24 cellular contexts compared by ENCODE assay signal in genomic region chr10:70761727-70762350, GRCh38. TPM values are rescaled to one million over a fixed set of nuclear protein-coding genes. Genes with fewer than 3 reads are reported as not detected.
"Had no signal": no experiment of that assay in that cellular context is flagged by ENCODE, and none has a peak within 500 bp of the region (broad histone marks: within the 10 kb centered on the region; RNA-seq: fewer than 3 reads in every experiment).

No MANE protein-coding gene starts in this region.

- H3K27me3 ChIP-seq: brain microvascular endothelial cell, transverse colon, vagina had no signal

- H3K4me3 Mint-ChIP-seq: activated CD4-positive, alpha-beta T cell treated with anti-CD3 and anti-CD28 coated beads, Interleukin-2, amount 10 ng/mL, durations not matched to agents 24 days and 14 days; activated CD8-positive, alpha-beta T cell treated with anti-CD3 and anti-CD28 coated beads, Interleukin-2, amount 10 ng/mL, durations not matched to agents 7 days and 5 days; activated T-cell treated with anti-CD3 and anti-CD28 coated beads, Interleukin-2, amount 50 U/mL, for 72 hours; central memory CD8-positive, alpha-beta T cell; stimulated activated memory B cell treated with anti-CD40 and anti-IgM and Interleukin-4, amounts not matched to agents 10 μg/mL and 1 μg/mL and 100 μg/mL, for 72 hours had no signal

- H3K27me3 Mint-ChIP-seq: central memory CD8-positive, alpha-beta T cell had no signal

- H3K4me3 ChIP-seq: prostate gland, transverse colon, vagina had no signal

- H3K36me3 ChIP-seq: brain microvascular endothelial cell, prostate gland, transverse colon, vagina had no signal

- ATAC-seq: activated CD8-positive, alpha-beta T cell treated with anti-CD3 and anti-CD28 coated beads, Interleukin-2, amount 10 ng/mL, durations not matched to agents 7 days and 5 days; activated naive CD4-positive, alpha-beta T cell treated with anti-CD3 and anti-CD28 coated beads, Interleukin-2, amount 50 U/mL, for 72 hours; activated T-cell treated with anti-CD3 and anti-CD28 coated beads, Interleukin-2, amount 50 U/mL, for 72 hours; foreskin keratinocyte; stimulated activated memory B cell treated with anti-CD40 and anti-IgM and Interleukin-4, amounts not matched to agents 10 μg/mL and 1 μg/mL and 100 μg/mL, for 72 hours had no signal

- H3K36me3 Mint-ChIP-seq: activated naive CD4-positive, alpha-beta T cell treated with anti-CD3 and anti-CD28 coated beads, Interleukin-2, amount 50 U/mL, for 72 hours; stimulated activated memory B cell treated with anti-CD40 and anti-IgM and Interleukin-4, amounts not matched to agents 10 μg/mL and 1 μg/mL and 100 μg/mL, for 72 hours had no signal

- H3K9me3 Mint-ChIP-seq: activated naive CD4-positive, alpha-beta T cell treated with anti-CD3 and anti-CD28 coated beads, Interleukin-2, amount 50 U/mL, for 72 hours; central memory CD8-positive, alpha-beta T cell had no signal

- H3K27ac ChIP-seq: brain microvascular endothelial cell, foreskin keratinocyte, prostate gland, transverse colon, vagina had no signal

- H3K9me3 ChIP-seq: prostate gland, transverse colon, vagina had no signal

- DNase-seq: activated CD4-positive, alpha-beta T cell treated with anti-CD3 and anti-CD28 coated beads, Interleukin-2, amount 10 ng/mL, durations not matched to agents 24 days and 14 days; activated CD4-positive, CD25-positive, alpha-beta regulatory T cell; activated CD8-positive, alpha-beta memory T cell treated with anti-CD3 and anti-CD28 coated beads, Interleukin-2, amount 50 U/mL, for 48 hours; activated CD8-positive, alpha-beta T cell treated with anti-CD3 and anti-CD28 coated beads, Interleukin-2, amount 10 ng/mL, durations not matched to agents 7 days and 5 days; activated gamma-delta T cell; activated T-cell treated with anti-CD3 and anti-CD28 coated beads, Interleukin-2, amount 50 U/mL, for 72 hours; cortex of kidney; effector CD8-positive, alpha-beta T cell; foreskin keratinocyte; kidney glomerular epithelial cell; midbrain; stimulated activated CD4-positive, alpha-beta T cell treated with anti-CD3 and anti-CD28 coated beads, Interleukin-2, amount 100 ng/mL, for 24 hours; SW 1271; transverse colon had no signal

- H3K4me1 ChIP-seq: foreskin keratinocyte, prostate gland, transverse colon, vagina had no signal

- H3K27ac Mint-ChIP-seq: activated CD4-positive, alpha-beta T cell treated with anti-CD3 and anti-CD28 coated beads, Interleukin-2, amount 10 ng/mL, durations not matched to agents 24 days and 14 days; activated naive CD4-positive, alpha-beta T cell treated with anti-CD3 and anti-CD28 coated beads, Interleukin-2, amount 50 U/mL, for 72 hours; activated T-cell treated with anti-CD3 and anti-CD28 coated beads, Interleukin-2, amount 50 U/mL, for 72 hours; stimulated activated memory B cell treated with anti-CD40 and anti-IgM and Interleukin-4, amounts not matched to agents 10 μg/mL and 1 μg/mL and 100 μg/mL, for 72 hours had no signal

RNA-seq across cellular contexts. Expression of gene TBATA, which starts 23.3 kb away (rescaled TPM):
- total RNA-seq: activated CD4-positive, alpha-beta T cell treated with anti-CD3 and anti-CD28 coated beads, Interleukin-2, amount 10 ng/mL, durations not matched to agents 24 days and 14 days; activated CD8-positive, alpha-beta T cell treated with anti-CD3 and anti-CD28 coated beads, Interleukin-2, amount 10 ng/mL, durations not matched to agents 7 days and 5 days; activated naive CD4-positive, alpha-beta T cell treated with anti-CD3 and anti-CD28 coated beads, Interleukin-2, amount 50 U/mL, for 72 hours; activated T-cell treated with anti-CD3 and anti-CD28 coated beads, Interleukin-2, amount 50 U/mL, for 72 hours; endothelial cell of umbilical vein; foreskin keratinocyte; lower leg skin; omental fat pad; right cardiac atrium; transverse colon; vagina had no signal
- polyA plus RNA-seq: endothelial cell of umbilical vein, foreskin keratinocyte had no signal
